In genomic region chr14:67674480-67675218, GRCh38 we compare ENCODE assay signal across 8 cellular contexts.
DNase-seq lines count a peak whose midpoint lies in the region; ATAC-seq and TF ChIP-seq lines count a peak whose summit lies in the region.

A gene with protein sequence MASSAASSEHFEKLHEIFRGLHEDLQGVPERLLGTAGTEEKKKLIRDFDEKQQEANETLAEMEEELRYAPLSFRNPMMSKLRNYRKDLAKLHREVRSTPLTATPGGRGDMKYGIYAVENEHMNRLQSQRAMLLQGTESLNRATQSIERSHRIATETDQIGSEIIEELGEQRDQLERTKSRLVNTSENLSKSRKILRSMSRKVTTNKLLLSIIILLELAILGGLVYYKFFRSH (minus strand): TSS chr14:67674632. CDS start chr14:67674489, 143 bp downstream.

- TF ChIP-seq CTCF in AG09319 (IDR thresholded peaks at IDR 0.05; ENCODE audit: low read depth, low read length), result peak; percentile 25

- ATAC-seq in GM19023 (IDR thresholded peaks at IDR 0.05; ENCODE audit: unreplicated experiment), result peak; percentile 92
- peak; percentile 87 for ATAC-seq in HG03175 (IDR thresholded peaks at IDR 0.05; ENCODE audit: unreplicated experiment)

- DNase-seq in AG09319 (ENCODE audit: extremely low read depth, low read depth) (no peak), NCI-H226 (peak; percentile 67), caudate nucleus (lab: John Stamatoyannopoulos, UW) (peak in 57 of 61 donors; percentile 35 to 92 (median 80)), islet precursor cell (peak; percentile 91)
- DNase-seq in activated CD4-positive, CD25-positive, alpha-beta regulatory T cell treated with anti-CD3 and anti-CD28 coated beads, Interleukin-2, amount 50 U/mL, for 16 hours (ENCODE audit: low read depth, low spot score), result peak; percentile 64
- DNase-seq in stimulated activated CD4-positive, alpha-beta T cell treated with anti-CD3 and anti-CD28 coated beads, Interleukin-12 subunit alpha, Interleukin-12 subunit beta, amount 100 ng/mL, for 4 hours, result peak; percentile 74

- peak within 1 kb of the TSS; percentile 99 for H3K27ac ChIP-seq in caudate nucleus (ENCODE audit: low read depth, low read length)
